Comparison of ENCODE assay signal across 20 cellular contexts in genomic region chr4:122830392-122831095, GRCh38. TPM values are rescaled to one million over a fixed set of nuclear protein-coding genes. Genes with fewer than 3 reads are reported as not detected.
A peak's percentile ranks its signal among the peaks of the same experiment; 100 is the strongest.
DNase-seq lines count a peak whose midpoint lies in the region; ATAC-seq and TF ChIP-seq lines count a peak whose summit lies in the region.
"Had no signal": no experiment of that assay in that cellular context is flagged by ENCODE, and none has a peak within 500 bp of the region (broad histone marks: within the 10 kb centered on the region; RNA-seq: fewer than 3 reads in every experiment).

No MANE protein-coding gene starts in this region.

- peaks cover 73% of the 10 kb centered on the region for H3K36me3 ChIP-seq in MG63
- H3K36me3 ChIP-seq in fibroblast of lung (ENCODE audit: control insufficient read depth, insufficient read depth, low read length): no peaks in the 10 kb centered on the region
- H3K36me3 ChIP-seq in neural progenitor cell: no peaks in the 10 kb centered on the region
- H3K36me3 ChIP-seq: upper lobe of left lung had no signal

- H3K36me3 Mint-ChIP-seq in neural progenitor cell: peaks cover 5% of the 10 kb centered on the region

- H3K9ac ChIP-seq in fibroblast of lung (ENCODE audit: insufficient read depth, low read length) (no peak overlapping the region), neural progenitor cell (no peak overlapping the region)

- no peaks in the 10 kb centered on the region for H3K9me3 Mint-ChIP-seq in neural progenitor cell

- H3K9me3 ChIP-seq in MG63 (0 out of 2 replicates have a peak, but pooled peaks cover 3% of the 10 kb centered on the region), fibroblast of lung (ENCODE audit: control insufficient read depth, insufficient read depth, low read depth, low read length) (no peaks in the 10 kb centered on the region), neural progenitor cell (ENCODE audit: low read depth) (no peaks in the 10 kb centered on the region)
- H3K9me3 ChIP-seq: psoas muscle, upper lobe of left lung had no signal

- H3K4me3 Mint-ChIP-seq in neural progenitor cell: no peak overlapping the region

- H3K4me3 ChIP-seq in AG04449 (ENCODE audit: low read depth, low read length) (peak overlapping the region; percentile 85), MG63 (peak overlapping the region; percentile 78), fibroblast of lung (replicated peaks in 1 of 4; ENCODE audit: control extremely low read depth in 1 of 4, insufficient read depth in 1 of 4, low read depth in 3 of 4, low read length in 4 of 4) (peak overlapping the region in 2 of 4 experiments; percentile 88 to 92), neural progenitor cell (no peak overlapping the region)
- H3K4me3 ChIP-seq: psoas muscle, upper lobe of left lung had no signal

- H3K4me2 ChIP-seq in fibroblast of lung (ENCODE audit: extremely low read depth, insufficient read depth, low read length): peak overlapping the region; percentile 52
- H3K4me2 ChIP-seq in neural progenitor cell: peak overlapping the region; percentile 80

- DNase-seq in AG04449 (ENCODE audit: low read depth, low spot score) (no peak), MG63 (no peak), fibroblast of lung (ENCODE audit: low read depth in 2 of 2) (peak; percentile 44 to 61), neural progenitor cell (ENCODE audit: low spot score) (no peak), hepatic stellate cell (ENCODE audit: low spot score) (no peak), NAMALWA (ENCODE audit: low spot score) (no peak)
- DNase-seq in stimulated activated CD4-positive, alpha-beta T cell treated with anti-CD3 and anti-CD28 coated beads, Interleukin-2, amount 100 ng/mL, for 48 hours: no peak
- DNase-seq: activated gamma-delta T cell treated with Interleukin-2 at 50 U/mL for 16 hours; effector CD4-positive, alpha-beta T cell; glutamatergic neuron; Kasumi-1; left cardiac atrium; NCI-H1694; NCI-H510A treated with DMSO at 0.1 percent for 48 hours; psoas muscle; stimulated activated CD4-positive, alpha-beta T cell treated with anti-CD3 and anti-CD28 coated beads, Interleukin-1b, Interleukin-23, amount 100 ng/mL, for 48 hours; upper lobe of left lung had no signal

- H3K27ac Mint-ChIP-seq in neural progenitor cell: no peak overlapping the region

- TF ChIP-seq CTCF in AG04449 (IDR thresholded peaks at IDR 0.05; ENCODE audit: insufficient read depth, low read length, missing control alignments): no peak
- TF ChIP-seq CTCF in fibroblast of lung (conservative IDR thresholded peaks at IDR 0.05 in 1 of 2, IDR thresholded peaks at IDR 0.05 in 1 of 2; ENCODE audit: low read depth in 1 of 2, low read length in 2 of 2): no peak
- no peak for TF ChIP-seq CTCF in neural progenitor cell (IDR thresholded peaks at IDR 0.05)

- H3F3A ChIP-seq in neural progenitor cell (ENCODE audit: low read depth): peaks cover 32% of the 10 kb centered on the region

- peaks cover 6% of the 10 kb centered on the region for H3K27me3 Mint-ChIP-seq in neural progenitor cell (ENCODE audit: insufficient read depth, low read depth)

- H3K79me2 ChIP-seq in fibroblast of lung (ENCODE audit: control insufficient read depth, insufficient read depth, low read length) (peaks cover 85% of the 10 kb centered on the region), neural progenitor cell (ENCODE audit: low read depth) (peaks cover 99% of the 10 kb centered on the region)

- peaks cover 25% of the 10 kb centered on the region for H3K4me1 Mint-ChIP-seq in neural progenitor cell

- H2AFZ ChIP-seq in fibroblast of lung (ENCODE audit: low read length) (no peak overlapping the region), neural progenitor cell (replicated peaks) (no peak overlapping the region)

- H3K4me1 ChIP-seq in fibroblast of lung (ENCODE audit: control insufficient read depth, extremely low read depth, insufficient read depth, low read length) (peaks cover 8% of the 10 kb centered on the region), neural progenitor cell (peaks cover 37% of the 10 kb centered on the region)

- POLR2A ChIA-PET in AG04449 (lab: Yijun Ruan, JAX): interaction anchor here (0.5 to 1.0 kb wide), 3 partner anchors 32 to 81 kb away, joined by 3 to 5 read pairs (median 4); no protein-coding TSS in a partner anchor

- H3K27me3 ChIP-seq in MG63 (no peaks in the 10 kb centered on the region), fibroblast of lung (ENCODE audit: control insufficient read depth, insufficient read depth, low read length) (no peaks in the 10 kb centered on the region), neural progenitor cell (no peaks in the 10 kb centered on the region)

- H3K27ac ChIP-seq in fibroblast of lung (ENCODE audit: insufficient read depth, low read length) (no peak overlapping the region), neural progenitor cell (no peak overlapping the region)
- H3K27ac ChIP-seq: HL-60, psoas muscle, upper lobe of left lung, VCaP had no signal

- no peak for ATAC-seq in HG02938 (IDR thresholded peaks at IDR 0.05; ENCODE audit: unreplicated experiment)
- ATAC-seq: left cardiac atrium, psoas muscle had no signal

- CTCF ChIA-PET in AG04449 (lab: Yijun Ruan, JAX): interaction anchor here (1.5 to 2.3 kb wide), 4 partner anchors 13 to 113 kb away, joined by 3 to 8 read pairs (median 6); partner anchors contain the start of gene BBS12

- H4K20me1 ChIP-seq in fibroblast of lung (ENCODE audit: control insufficient read depth, extremely low read depth, insufficient read depth, low read length): no peaks in the 10 kb centered on the region
- H4K20me1 ChIP-seq in neural progenitor cell (ENCODE audit: low read depth): peaks cover 73% of the 10 kb centered on the region

RNA-seq across cellular contexts. Expression of gene FGF2, which starts 3.9 kb away (rescaled TPM):
- 48.5 and 109 TPM in 2 replicates for total RNA-seq in MG63 (2014; rRNA removed; shearing (Covaris generic); ENCODE audit: low replicate concordance)
- 57.8 and 98.3 TPM in 2 replicates for total RNA-seq in fibroblast of lung
- 35.2 and 38.5 TPM in 2 replicates for polyA plus RNA-seq in fibroblast of lung
- polyA plus RNA-seq in fibroblast of lung (2012): 25.3 and 28.2 TPM in 2 replicates
- polyA minus RNA-seq in fibroblast of lung (ENCODE audit: low replicate concordance): 10.8 and 11.3 TPM in 2 replicates
- 27.7 and 43.8 TPM in 2 replicates for total RNA-seq in neural progenitor cell (ENCODE audit: low replicate concordance)

Comparison
In these comparisons a context has a peak if more than half of its experiments do, and no peak if none do; other contexts are left out.
1. DNase-seq: peak in fibroblast of lung (2 of 2); none in AG04449 (single experiment), MG63 (single experiment), neural progenitor cell (single experiment), stimulated activated CD4-positive, alpha-beta T cell treated with anti-CD3 and anti-CD28 coated beads, Interleukin-2, amount 100 ng/mL, for 48 hours (0 of 2), hepatic stellate cell (single experiment) and NAMALWA (single experiment).